33 cellular contexts compared by ENCODE assay signal in genomic region chr2:66001538-66001937, GRCh38.
"Had no signal": no experiment of that assay in that cellular context is flagged by ENCODE, and none has a peak within 500 bp of the region (broad histone marks: within the 10 kb centered on the region; RNA-seq: fewer than 3 reads in every experiment).

No MANE protein-coding gene starts in this region.

- H3K9me3 Mint-ChIP-seq: activated B cell treated with CpG ODN at 0.5 μM for 24 hours; activated CD8-positive, alpha-beta T cell treated with anti-CD3 and anti-CD28 coated beads for 36 hours; activated T-helper 17 cell treated with anti-CD3 and anti-CD28 coated beads, Interleukin-2, amount 50 U/mL, for 72 hours; T-helper 2 cell treated with Interferon-gamma antibody and Interleukin-4, amounts not matched to agents 5 μg/mL and 100 μg/mL, for 36 hours had no signal

- H3K4me3 ChIP-seq: body of pancreas, esophagus squamous epithelium, gastroesophageal sphincter had no signal

- H3K9me3 ChIP-seq: body of pancreas, esophagus squamous epithelium, gastroesophageal sphincter had no signal

- H3K36me3 Mint-ChIP-seq: activated naive CD8-positive, alpha-beta T cell had no signal

- H3K4me3 Mint-ChIP-seq: activated B cell treated with CpG ODN at 0.5 μM for 24 hours; activated CD8-positive, alpha-beta T cell treated with anti-CD3 and anti-CD28 coated beads for 36 hours; activated naive CD8-positive, alpha-beta T cell; activated T-cell treated with anti-CD3 and anti-CD28 coated beads, Interleukin-2, amount 50 U/mL, for 4 hours; activated T-helper 17 cell treated with anti-CD3 and anti-CD28 coated beads, Interleukin-2, amount 50 U/mL, for 72 hours; T-helper 17 cell; T-helper 2 cell treated with Interferon-gamma antibody and Interleukin-4, amounts not matched to agents 5 μg/mL and 100 μg/mL, for 36 hours had no signal

- H3K36me3 ChIP-seq: esophagus squamous epithelium, gastroesophageal sphincter, WERI-Rb-1 had no signal

- H3K4me1 Mint-ChIP-seq: activated B cell treated with CpG ODN at 0.5 μM for 24 hours; activated T-helper 17 cell treated with anti-CD3 and anti-CD28 coated beads, Interleukin-2, amount 50 U/mL, for 72 hours; T-helper 17 cell had no signal

- FAIRE-seq: colon, endometrium, endothelial cell of umbilical vein had no signal

- ATAC-seq: activated CD4-positive, CD25-positive, alpha-beta regulatory T cell treated with anti-CD3 and anti-CD28 coated beads, Interleukin-2, amount 50 U/mL, for 24 hours; activated CD8-positive, alpha-beta T cell treated with anti-CD3 and anti-CD28 coated beads for 36 hours; activated T-cell treated with anti-CD3 and anti-CD28 coated beads, Interleukin-2, amount 50 U/mL, for 4 hours; activated T-helper 17 cell treated with anti-CD3 and anti-CD28 coated beads, Interleukin-2, amount 50 U/mL, for 72 hours; body of pancreas; T-helper 17 cell had no signal

- H3K27me3 Mint-ChIP-seq: activated B cell treated with CpG ODN at 0.5 μM for 24 hours; activated CD8-positive, alpha-beta T cell treated with anti-CD3 and anti-CD28 coated beads for 36 hours; activated T-helper 17 cell treated with anti-CD3 and anti-CD28 coated beads, Interleukin-2, amount 50 U/mL, for 72 hours; T-helper 17 cell had no signal

- DNase-seq: activated B cell treated with CpG ODN at 0.5 μM for 24 hours; activated CD4-positive, alpha-beta T cell treated with anti-CD3 and anti-CD28 coated beads for 48 hours; activated CD4-positive, alpha-beta T cell treated with anti-CD3 and anti-CD28 coated beads, Interleukin-2, amount 50 U/mL, for 1 hour; activated CD4-positive, alpha-beta T cell treated with anti-CD3 and anti-CD28 coated beads, Interleukin-2, amount 50 U/mL, for 48 hours; activated CD8-positive, alpha-beta memory T cell treated with anti-CD3 and anti-CD28 coated beads for 24 hours; activated CD8-positive, alpha-beta T cell treated with anti-CD3 and anti-CD28 coated beads for 36 hours; activated effector memory CD4-positive, alpha-beta T cell treated with Interleukin-2 at 50 U/mL for 16 hours; activated gamma-delta T cell treated with Interleukin-2 at 50 U/mL for 16 hours; activated naive CD4-positive, alpha-beta T cell treated with anti-CD3 and anti-CD28 coated beads, Interleukin-2, amount 50 U/mL, for 16 hours; activated naive CD4-positive, alpha-beta T cell treated with Interleukin-2 at 50 U/mL for 16 hours; activated T-cell treated with anti-CD3 and anti-CD28 coated beads, Interleukin-2, amount 50 U/mL, for 4 hours; amygdala; aorta; body of pancreas; caudate nucleus; cortex of kidney; dermis blood vessel endothelial cell; effector CD8-positive, alpha-beta T cell; esophagus squamous epithelium; foreskin melanocyte; T-helper 1 cell; T-helper 17 cell; T1000; WERI-Rb-1 had no signal

- H3K27me3 ChIP-seq: body of pancreas, esophagus squamous epithelium, gastroesophageal sphincter had no signal

- H3K27ac ChIP-seq: body of pancreas, epithelial cell of prostate, esophagus squamous epithelium, gastroesophageal sphincter, WERI-Rb-1 had no signal

- H3K27ac Mint-ChIP-seq: activated B cell treated with CpG ODN at 0.5 μM for 24 hours; activated CD8-positive, alpha-beta T cell treated with anti-CD3 and anti-CD28 coated beads for 36 hours; activated naive CD8-positive, alpha-beta T cell; activated T-helper 17 cell treated with anti-CD3 and anti-CD28 coated beads, Interleukin-2, amount 50 U/mL, for 72 hours; T-helper 17 cell; T-helper 2 cell treated with Interferon-gamma antibody and Interleukin-4, amounts not matched to agents 5 μg/mL and 100 μg/mL, for 36 hours had no signal

- H3K4me1 ChIP-seq: body of pancreas, esophagus squamous epithelium, gastroesophageal sphincter had no signal
